ENCODE assay signal across 1 cellular context in the genomic region with DNA sequence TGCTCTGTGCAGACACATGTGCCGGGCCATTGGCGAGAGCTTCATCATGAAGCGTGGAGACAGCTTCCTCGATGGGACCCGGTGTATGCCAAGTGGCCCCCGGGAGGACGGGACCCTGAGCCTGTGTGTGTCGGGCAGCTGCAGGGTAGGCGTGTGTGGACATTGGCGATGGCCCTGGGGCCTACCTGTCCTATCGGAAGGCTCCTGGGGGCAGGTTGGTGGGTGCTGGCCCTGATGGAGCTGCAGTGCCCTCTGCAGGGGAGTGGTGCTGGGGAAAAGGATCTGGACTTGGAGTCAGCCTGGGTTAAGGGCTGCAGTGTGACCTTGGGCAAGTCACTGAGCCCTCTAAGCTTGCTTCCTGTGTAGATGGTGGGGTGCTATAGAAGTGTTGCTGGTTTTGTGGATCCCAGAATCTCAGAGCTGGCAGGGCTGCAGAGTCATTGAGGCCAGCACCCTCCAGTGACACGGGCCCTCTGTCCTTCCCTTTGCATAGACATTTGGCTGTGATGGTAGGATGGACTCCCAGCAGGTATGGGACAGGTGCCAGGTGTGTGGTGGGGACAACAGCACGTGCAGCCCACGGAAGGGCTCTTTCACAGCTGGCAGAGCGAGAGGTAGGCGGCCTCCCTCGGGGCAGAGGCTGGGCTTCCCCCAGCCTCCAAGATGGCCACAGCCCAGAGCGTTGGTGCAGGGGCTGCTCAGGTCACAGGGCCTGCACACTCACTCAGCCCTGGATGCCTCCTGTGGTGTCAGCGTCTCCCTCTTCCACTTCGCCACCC.
A peak's percentile ranks its signal among the peaks of the same experiment; 100 is the strongest.
TF ChIP-seq lines count a peak whose summit lies in the region.

No MANE protein-coding gene starts in this region.

TF ChIP-seq in GM12878, 131 proteins besides CTCF, POLR2A, EP300 and RAD21:
- TF ChIP-seq MTA3 (IDR thresholded peaks at IDR 0.05; ENCODE audit: borderline replicate concordance, low read length) (no peak), SMARCA5 (IDR thresholded peaks at IDR 0.05) (peak; percentile 51; the same call in 1 of the 2 replicates), STAT1 (conservative IDR thresholded peaks at IDR 0.05) (no peak), PML (IDR thresholded peaks at IDR 0.05; ENCODE audit: low read length) (no peak), TCF7 (IDR thresholded peaks at IDR 0.05; ENCODE audit: borderline replicate concordance) (no peak), BHLHE40 (IDR thresholded peaks at IDR 0.05; ENCODE audit: borderline replicate concordance in 1 of 2, low read depth in 2 of 2, low read length in 1 of 2) (peak in 1 of 2 experiments; percentile 73; a peak in 1 of 4 replicates), RB1 (IDR thresholded peaks at IDR 0.05; ENCODE audit: borderline replicate concordance) (no peak), DPF2 (IDR thresholded peaks at IDR 0.05) (no peak), MEF2B (IDR thresholded peaks at IDR 0.05; ENCODE audit: partially characterized antibody, poor library complexity, severe bottlenecking) (no peak), SMC3 (IDR thresholded peaks at IDR 0.05; ENCODE audit: borderline replicate concordance, low read length) (peak; percentile 52; the same call in 1 of the 2 replicates), ZSCAN29 (IDR thresholded peaks at IDR 0.05) (no peak), EZH2 (IDR thresholded peaks at IDR 0.05; ENCODE audit: borderline replicate concordance, control insufficient read depth, low read depth, low read length) (no peak), SP1 (IDR thresholded peaks at IDR 0.05; ENCODE audit: low read depth, low read length) (no peak), HDAC2 (IDR thresholded peaks at IDR 0.05) (no peak), NBN (IDR thresholded peaks at IDR 0.05) (no peak), POU2F2 (IDR thresholded peaks at IDR 0.05; ENCODE audit: borderline replicate concordance, low read depth, low read length) (no peak), YY1 (IDR thresholded peaks at IDR 0.05; ENCODE audit: low read depth, low read length) (no peak)
- TF ChIP-seq, protein P1, sequence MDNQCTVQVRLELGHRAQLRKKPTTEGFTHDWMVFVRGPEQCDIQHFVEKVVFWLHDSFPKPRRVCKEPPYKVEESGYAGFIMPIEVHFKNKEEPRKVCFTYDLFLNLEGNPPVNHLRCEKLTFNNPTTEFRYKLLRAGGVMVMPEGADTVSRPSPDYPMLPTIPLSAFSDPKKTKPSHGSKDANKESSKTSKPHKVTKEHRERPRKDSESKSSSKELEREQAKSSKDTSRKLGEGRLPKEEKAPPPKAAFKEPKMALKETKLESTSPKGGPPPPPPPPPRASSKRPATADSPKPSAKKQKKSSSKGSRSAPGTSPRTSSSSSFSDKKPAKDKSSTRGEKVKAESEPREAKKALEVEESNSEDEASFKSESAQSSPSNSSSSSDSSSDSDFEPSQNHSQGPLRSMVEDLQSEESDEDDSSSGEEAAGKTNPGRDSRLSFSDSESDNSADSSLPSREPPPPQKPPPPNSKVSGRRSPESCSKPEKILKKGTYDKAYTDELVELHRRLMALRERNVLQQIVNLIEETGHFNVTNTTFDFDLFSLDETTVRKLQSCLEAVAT (IDR thresholded peaks at IDR 0.05), result no peak
- TF ChIP-seq, protein P2, sequence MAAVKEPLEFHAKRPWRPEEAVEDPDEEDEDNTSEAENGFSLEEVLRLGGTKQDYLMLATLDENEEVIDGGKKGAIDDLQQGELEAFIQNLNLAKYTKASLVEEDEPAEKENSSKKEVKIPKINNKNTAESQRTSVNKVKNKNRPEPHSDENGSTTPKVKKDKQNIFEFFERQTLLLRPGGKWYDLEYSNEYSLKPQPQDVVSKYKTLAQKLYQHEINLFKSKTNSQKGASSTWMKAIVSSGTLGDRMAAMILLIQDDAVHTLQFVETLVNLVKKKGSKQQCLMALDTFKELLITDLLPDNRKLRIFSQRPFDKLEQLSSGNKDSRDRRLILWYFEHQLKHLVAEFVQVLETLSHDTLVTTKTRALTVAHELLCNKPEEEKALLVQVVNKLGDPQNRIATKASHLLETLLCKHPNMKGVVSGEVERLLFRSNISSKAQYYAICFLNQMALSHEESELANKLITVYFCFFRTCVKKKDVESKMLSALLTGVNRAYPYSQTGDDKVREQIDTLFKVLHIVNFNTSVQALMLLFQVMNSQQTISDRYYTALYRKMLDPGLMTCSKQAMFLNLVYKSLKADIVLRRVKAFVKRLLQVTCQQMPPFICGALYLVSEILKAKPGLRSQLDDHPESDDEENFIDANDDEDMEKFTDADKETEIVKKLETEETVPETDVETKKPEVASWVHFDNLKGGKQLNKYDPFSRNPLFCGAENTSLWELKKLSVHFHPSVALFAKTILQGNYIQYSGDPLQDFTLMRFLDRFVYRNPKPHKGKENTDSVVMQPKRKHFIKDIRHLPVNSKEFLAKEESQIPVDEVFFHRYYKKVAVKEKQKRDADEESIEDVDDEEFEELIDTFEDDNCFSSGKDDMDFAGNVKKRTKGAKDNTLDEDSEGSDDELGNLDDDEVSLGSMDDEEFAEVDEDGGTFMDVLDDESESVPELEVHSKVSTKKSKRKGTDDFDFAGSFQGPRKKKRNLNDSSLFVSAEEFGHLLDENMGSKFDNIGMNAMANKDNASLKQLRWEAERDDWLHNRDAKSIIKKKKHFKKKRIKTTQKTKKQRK (IDR thresholded peaks at IDR 0.05; ENCODE audit: low read depth, low read length), result no peak
- TF ChIP-seq, protein P3, sequence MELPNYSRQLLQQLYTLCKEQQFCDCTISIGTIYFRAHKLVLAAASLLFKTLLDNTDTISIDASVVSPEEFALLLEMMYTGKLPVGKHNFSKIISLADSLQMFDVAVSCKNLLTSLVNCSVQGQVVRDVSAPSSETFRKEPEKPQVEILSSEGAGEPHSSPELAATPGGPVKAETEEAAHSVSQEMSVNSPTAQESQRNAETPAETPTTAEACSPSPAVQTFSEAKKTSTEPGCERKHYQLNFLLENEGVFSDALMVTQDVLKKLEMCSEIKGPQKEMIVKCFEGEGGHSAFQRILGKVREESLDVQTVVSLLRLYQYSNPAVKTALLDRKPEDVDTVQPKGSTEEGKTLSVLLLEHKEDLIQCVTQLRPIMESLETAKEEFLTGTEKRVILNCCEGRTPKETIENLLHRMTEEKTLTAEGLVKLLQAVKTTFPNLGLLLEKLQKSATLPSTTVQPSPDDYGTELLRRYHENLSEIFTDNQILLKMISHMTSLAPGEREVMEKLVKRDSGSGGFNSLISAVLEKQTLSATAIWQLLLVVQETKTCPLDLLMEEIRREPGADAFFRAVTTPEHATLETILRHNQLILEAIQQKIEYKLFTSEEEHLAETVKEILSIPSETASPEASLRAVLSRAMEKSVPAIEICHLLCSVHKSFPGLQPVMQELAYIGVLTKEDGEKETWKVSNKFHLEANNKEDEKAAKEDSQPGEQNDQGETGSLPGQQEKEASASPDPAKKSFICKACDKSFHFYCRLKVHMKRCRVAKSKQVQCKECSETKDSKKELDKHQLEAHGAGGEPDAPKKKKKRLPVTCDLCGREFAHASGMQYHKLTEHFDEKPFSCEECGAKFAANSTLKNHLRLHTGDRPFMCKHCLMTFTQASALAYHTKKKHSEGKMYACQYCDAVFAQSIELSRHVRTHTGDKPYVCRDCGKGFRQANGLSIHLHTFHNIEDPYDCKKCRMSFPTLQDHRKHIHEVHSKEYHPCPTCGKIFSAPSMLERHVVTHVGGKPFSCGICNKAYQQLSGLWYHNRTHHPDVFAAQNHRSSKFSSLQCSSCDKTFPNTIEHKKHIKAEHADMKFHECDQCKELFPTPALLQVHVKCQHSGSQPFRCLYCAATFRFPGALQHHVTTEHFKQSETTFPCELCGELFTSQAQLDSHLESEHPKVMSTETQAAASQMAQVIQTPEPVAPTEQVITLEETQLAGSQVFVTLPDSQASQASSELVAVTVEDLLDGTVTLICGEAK (IDR thresholded peaks at IDR 0.05; ENCODE audit: borderline replicate concordance), result no peak
- TF ChIP-seq, protein P4, sequence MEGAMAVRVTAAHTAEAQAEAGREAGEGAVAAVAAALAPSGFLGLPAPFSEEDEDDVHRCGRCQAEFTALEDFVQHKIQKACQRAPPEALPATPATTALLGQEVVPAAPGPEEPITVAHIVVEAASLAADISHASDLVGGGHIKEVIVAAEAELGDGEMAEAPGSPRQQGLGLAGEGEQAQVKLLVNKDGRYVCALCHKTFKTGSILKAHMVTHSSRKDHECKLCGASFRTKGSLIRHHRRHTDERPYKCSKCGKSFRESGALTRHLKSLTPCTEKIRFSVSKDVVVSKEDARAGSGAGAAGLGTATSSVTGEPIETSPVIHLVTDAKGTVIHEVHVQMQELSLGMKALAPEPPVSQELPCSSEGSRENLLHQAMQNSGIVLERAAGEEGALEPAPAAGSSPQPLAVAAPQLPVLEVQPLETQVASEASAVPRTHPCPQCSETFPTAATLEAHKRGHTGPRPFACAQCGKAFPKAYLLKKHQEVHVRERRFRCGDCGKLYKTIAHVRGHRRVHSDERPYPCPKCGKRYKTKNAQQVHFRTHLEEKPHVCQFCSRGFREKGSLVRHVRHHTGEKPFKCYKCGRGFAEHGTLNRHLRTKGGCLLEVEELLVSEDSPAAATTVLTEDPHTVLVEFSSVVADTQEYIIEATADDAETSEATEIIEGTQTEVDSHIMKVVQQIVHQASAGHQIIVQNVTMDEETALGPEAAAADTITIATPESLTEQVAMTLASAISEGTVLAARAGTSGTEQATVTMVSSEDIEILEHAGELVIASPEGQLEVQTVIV (IDR thresholded peaks at IDR 0.05; ENCODE audit: borderline replicate concordance, partially characterized antibody), result no peak
